11 cellular contexts compared by ENCODE assay signal in the genomic region with DNA sequence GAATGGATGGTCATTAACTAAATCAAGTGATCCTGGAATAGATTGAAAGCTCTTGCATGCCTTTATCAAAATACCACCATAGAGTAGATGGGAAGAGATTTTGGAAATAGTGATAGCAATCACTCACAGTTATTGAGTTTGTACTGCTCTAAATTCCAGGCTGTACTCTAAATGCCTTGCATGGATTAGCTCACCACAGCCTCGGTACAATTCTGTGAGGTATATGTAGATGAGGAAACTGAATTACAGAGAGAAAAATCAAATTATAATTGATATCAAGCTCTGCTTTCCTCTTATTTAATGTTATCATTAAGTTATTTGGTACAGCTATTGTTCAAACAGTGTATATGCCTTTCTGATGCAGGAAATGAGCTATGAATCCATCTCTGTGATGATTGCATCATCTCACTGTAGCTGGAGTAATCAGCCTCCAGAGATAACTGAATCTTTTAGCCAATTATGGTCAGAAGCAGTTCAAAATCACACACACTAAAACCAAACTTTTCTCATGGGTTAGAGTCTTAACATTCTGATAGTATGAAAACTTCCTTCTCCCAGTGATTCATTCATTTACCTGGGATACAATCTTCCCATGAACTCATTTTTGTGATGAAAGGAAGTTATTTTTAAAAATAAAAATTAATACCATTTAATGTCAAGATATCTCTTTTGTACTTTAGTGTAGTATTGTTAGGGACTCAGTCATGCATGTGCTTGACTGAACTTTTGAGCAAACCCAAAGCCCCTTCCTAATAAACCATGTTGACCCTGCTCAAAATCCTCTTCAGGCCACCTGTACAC. TPM values are rescaled to one million over a fixed set of nuclear protein-coding genes. Genes with fewer than 3 reads are reported as not detected.
A peak's percentile ranks its signal among the peaks of the same experiment; 100 is the strongest.
DNase-seq lines count a peak whose midpoint lies in the region; ATAC-seq and FAIRE-seq lines count a peak whose summit lies in the region.
"Had no signal": no experiment of that assay in that cellular context is flagged by ENCODE, and none has a peak within 500 bp of the region (broad histone marks: within the 10 kb centered on the region; RNA-seq: fewer than 3 reads in every experiment).

No MANE protein-coding gene starts in this region.

- ATAC-seq in left cardiac atrium (peak; percentile 63 to 68), HG03439 (IDR thresholded peaks at IDR 0.05; ENCODE audit: unreplicated experiment) (no peak), GM19328 (IDR thresholded peaks at IDR 0.05; ENCODE audit: unreplicated experiment) (no peak)
- ATAC-seq in naive thymus-derived CD8-positive, alpha-beta T cell, result no peak

- no peak overlapping the region for H3K4me3 Mint-ChIP-seq in naive thymus-derived CD8-positive, alpha-beta T cell

- intact Hi-C loops in left cardiac atrium (cut with DNase I), result no loop called here
- intact Hi-C loops in cardiac septum (cut with DNase I), result no loop called here

- no peaks in the 10 kb centered on the region for H3K9me3 Mint-ChIP-seq in naive thymus-derived CD8-positive, alpha-beta T cell

- no peak overlapping the region for H3K27ac Mint-ChIP-seq in naive thymus-derived CD8-positive, alpha-beta T cell

- peaks cover 0 to 10% (median 2%) of the 10 kb centered on the region in 5 donors for H3K27me3 Mint-ChIP-seq in naive thymus-derived CD8-positive, alpha-beta T cell

- DNase-seq in left cardiac atrium (no peak), cardiac septum (ENCODE audit: low spot score) (no peak), RCC 7860 (ENCODE audit: low spot score) (peak; percentile 16), fibroblast of the conjunctiva (ENCODE audit: low read depth) (peak; percentile 72), NCI-H187 (lab: John Stamatoyannopoulos, UW) (no peak)
- no peak for DNase-seq in naive thymus-derived CD8-positive, alpha-beta T cell
- DNase-seq: activated CD4-positive, CD25-positive, alpha-beta regulatory T cell treated with anti-CD3 and anti-CD28 coated beads, Interleukin-2, amount 50 U/mL, for 72 hours; foreskin melanocyte; testis had no signal

- FAIRE-seq in RCC 7860 (lab: Jason Lieb, UNC), result no peak

- no peaks in the 10 kb centered on the region for H3K36me3 Mint-ChIP-seq in naive thymus-derived CD8-positive, alpha-beta T cell

- no peaks in the 10 kb centered on the region for H3K4me1 Mint-ChIP-seq in naive thymus-derived CD8-positive, alpha-beta T cell

- POLR2A ChIA-PET in naive thymus-derived CD8-positive, alpha-beta T cell (lab: Charles Lee), result no interaction called here

RNA-seq across cellular contexts. Expression of gene RNF217, which starts 52.1 kb away (rescaled TPM):
- total RNA-seq in left cardiac atrium (10 to 100 TPM; 10.6 to 18.3 TPM), cardiac septum (28.1 TPM)
- not detected for total RNA-seq in naive thymus-derived CD8-positive, alpha-beta T cell
- under 1 TPM in 1 of 3 donors, not detected in 2; 0.05 TPM for polyA plus RNA-seq in naive thymus-derived CD8-positive, alpha-beta T cell

Comparison
In these comparisons a context has a peak if more than half of its experiments do, and no peak if none do; other contexts are left out.
1. ATAC-seq: peak in left cardiac atrium (2 of 2); none in HG03439 (single experiment), GM19328 (single experiment) and naive thymus-derived CD8-positive, alpha-beta T cell (0 of 2).
2. DNase-seq: peak in RCC 7860 (single experiment) and fibroblast of the conjunctiva (single experiment); none in left cardiac atrium (single experiment), cardiac septum (single experiment), NCI-H187 (0 of 2) and naive thymus-derived CD8-positive, alpha-beta T cell (0 of 10).
3. RNA of gene RNF217, which starts 52.1 kb away (total RNA-seq): 28.1 TPM in cardiac septum (single experiment) and 10.6 to 18.3 TPM in left cardiac atrium; not detected in naive thymus-derived CD8-positive, alpha-beta T cell; every median in the first group is over 10 times any median in the second.